In the genomic region with DNA sequence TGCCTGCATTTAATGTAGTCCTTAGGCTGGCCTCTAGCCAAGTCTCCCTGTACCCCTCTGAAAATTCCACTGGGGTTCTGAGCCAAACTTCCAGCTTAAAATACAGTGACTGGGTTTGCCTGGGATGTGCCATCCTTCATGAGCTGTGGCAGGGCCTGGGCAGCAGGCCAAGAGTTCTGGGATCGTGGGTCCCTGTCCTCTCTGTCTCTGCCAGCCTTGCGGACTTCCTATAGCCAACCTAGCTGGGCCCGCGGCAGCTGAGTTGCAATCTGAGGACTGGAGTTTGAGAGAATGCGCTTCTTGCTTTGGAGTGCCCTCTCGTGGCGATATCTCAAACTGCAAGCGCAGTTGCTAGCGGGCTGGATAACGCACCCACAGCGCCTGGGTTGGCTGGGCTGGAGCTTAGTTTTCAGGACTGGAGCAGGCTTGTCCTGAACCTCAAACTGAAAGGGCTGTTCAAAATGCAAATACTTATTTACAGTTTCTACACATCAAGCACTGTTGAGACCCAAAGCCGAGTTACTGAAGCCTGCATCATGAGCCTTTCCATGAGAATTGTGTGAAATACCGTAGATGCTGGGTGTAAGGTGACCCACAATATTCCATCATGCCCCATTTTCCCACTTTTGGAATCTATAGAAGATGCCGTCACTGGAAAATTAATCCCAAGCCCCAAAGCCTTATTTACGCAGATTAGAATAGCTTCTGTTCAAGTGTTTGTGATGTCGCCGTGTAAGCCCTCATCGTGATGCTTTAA, we compare ENCODE assay signal across 1 cellular context.
TF ChIP-seq lines count a peak whose summit lies in the region.

No MANE protein-coding gene starts in this region.

TF ChIP-seq in Ishikawa, 13 proteins besides CTCF, POLR2A, EP300 and RAD21 (continued from another document):
- TF ChIP-seq, protein P1, sequence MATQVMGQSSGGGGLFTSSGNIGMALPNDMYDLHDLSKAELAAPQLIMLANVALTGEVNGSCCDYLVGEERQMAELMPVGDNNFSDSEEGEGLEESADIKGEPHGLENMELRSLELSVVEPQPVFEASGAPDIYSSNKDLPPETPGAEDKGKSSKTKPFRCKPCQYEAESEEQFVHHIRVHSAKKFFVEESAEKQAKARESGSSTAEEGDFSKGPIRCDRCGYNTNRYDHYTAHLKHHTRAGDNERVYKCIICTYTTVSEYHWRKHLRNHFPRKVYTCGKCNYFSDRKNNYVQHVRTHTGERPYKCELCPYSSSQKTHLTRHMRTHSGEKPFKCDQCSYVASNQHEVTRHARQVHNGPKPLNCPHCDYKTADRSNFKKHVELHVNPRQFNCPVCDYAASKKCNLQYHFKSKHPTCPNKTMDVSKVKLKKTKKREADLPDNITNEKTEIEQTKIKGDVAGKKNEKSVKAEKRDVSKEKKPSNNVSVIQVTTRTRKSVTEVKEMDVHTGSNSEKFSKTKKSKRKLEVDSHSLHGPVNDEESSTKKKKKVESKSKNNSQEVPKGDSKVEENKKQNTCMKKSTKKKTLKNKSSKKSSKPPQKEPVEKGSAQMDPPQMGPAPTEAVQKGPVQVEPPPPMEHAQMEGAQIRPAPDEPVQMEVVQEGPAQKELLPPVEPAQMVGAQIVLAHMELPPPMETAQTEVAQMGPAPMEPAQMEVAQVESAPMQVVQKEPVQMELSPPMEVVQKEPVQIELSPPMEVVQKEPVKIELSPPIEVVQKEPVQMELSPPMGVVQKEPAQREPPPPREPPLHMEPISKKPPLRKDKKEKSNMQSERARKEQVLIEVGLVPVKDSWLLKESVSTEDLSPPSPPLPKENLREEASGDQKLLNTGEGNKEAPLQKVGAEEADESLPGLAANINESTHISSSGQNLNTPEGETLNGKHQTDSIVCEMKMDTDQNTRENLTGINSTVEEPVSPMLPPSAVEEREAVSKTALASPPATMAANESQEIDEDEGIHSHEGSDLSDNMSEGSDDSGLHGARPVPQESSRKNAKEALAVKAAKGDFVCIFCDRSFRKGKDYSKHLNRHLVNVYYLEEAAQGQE (IDR thresholded peaks at IDR 0.05; ENCODE audit: low read depth): no peak
- TF ChIP-seq FOXM1 (IDR thresholded peaks at IDR 0.05; ENCODE audit: borderline replicate concordance, low read depth): no peak
- TF ChIP-seq CREB1 (IDR thresholded peaks at IDR 0.05; ENCODE audit: low read depth): no peak
